18 cellular contexts compared by ENCODE assay signal in the genomic region with DNA sequence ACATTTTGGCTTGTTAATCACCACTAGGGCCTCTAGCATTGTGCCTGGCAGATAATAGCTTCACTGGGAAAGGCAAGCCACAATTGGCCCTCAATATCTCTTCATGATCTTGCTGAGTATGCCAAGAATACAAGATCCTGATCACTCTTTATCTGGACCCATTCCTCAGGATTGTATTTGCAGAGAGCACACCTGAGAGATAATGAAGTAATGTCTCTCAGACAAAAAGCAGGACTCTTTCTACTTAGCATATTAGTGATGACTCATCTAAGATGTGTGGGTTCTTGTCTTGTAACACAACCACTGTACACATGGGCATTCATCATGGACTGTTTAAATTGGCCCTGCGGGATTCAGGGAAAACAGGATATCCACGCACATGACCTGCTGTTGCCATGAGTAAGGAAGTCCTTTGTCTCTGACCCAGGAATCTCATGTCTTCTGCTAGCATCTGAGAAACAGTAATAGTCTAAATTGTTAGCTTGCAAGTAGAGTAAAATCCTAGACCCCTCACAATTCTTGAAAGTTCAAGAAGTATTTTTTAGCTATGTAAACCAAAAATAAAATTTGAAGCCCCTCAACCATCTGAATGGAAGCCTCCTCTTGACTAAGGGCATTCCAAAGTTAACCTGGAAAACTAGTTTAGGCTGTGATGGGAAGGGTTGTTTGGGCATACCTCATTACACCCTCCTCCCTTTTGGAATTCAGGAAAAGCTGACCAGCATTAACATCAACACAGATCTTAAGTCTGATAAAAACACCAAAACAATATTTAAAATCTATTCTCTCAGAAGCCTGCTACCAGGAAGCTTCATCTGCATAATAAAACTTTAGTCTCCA. TPM values are rescaled to one million over a fixed set of nuclear protein-coding genes. Genes with fewer than 3 reads are reported as not detected.
A peak's percentile ranks its signal among the peaks of the same experiment; 100 is the strongest.
DNase-seq lines count a peak whose midpoint lies in the region; ATAC-seq and TF ChIP-seq lines count a peak whose summit lies in the region.
"Had no signal": no experiment of that assay in that cellular context is flagged by ENCODE, and none has a peak within 500 bp of the region (broad histone marks: within the 10 kb centered on the region; RNA-seq: fewer than 3 reads in every experiment).

No MANE protein-coding gene starts in this region.

- H4K8ac ChIP-seq in mesendoderm (ENCODE audit: low read depth, low read length), result no peak overlapping the region

- H2BK5ac ChIP-seq in mesendoderm (ENCODE audit: low read length), result no peak overlapping the region

- no peak overlapping the region for H2BK15ac ChIP-seq in mesendoderm (replicated peaks; ENCODE audit: low read depth)

- H3K56ac ChIP-seq in mesendoderm (ENCODE audit: low read length), result no peak overlapping the region

- no peaks in the 10 kb centered on the region for H3K36me3 ChIP-seq in mesendoderm (ENCODE audit: control insufficient read depth, insufficient read depth, low read length)
- H3K36me3 ChIP-seq: Peyer's patch had no signal

- intact Hi-C loops in left ventricle myocardium superior (cut with micrococcal nuclease), result no loop called here

- no peak overlapping the region for H3K4ac ChIP-seq in mesendoderm (ENCODE audit: low read depth, low read length)

- H2AK5ac ChIP-seq in mesendoderm (ENCODE audit: low read length), result no peak overlapping the region

- no peaks in the 10 kb centered on the region for H3K79me2 ChIP-seq in mesendoderm (ENCODE audit: control insufficient read depth, insufficient read depth, low read length)

- H3K27ac ChIP-seq in epithelial cell of prostate (no peak overlapping the region), mesendoderm (ENCODE audit: low read depth, low read length) (no peak overlapping the region)
- H3K27ac ChIP-seq: 22Rv1, Peyer's patch, SK-N-MC had no signal

- ATAC-seq in left ventricle myocardium superior, result no peak
- ATAC-seq in SK-N-SH treated with all-trans-retinoic acid at 6 μM for 48 hours, result no peak
- ATAC-seq: GM12878, Right ventricle myocardium inferior had no signal

- DNase-seq in DMS53 (lab: John Stamatoyannopoulos, UW) (peak; percentile 23), DMS53 treated with DMSO at 0.1 percent for 48 hours (lab: John Stamatoyannopoulos, UW; ENCODE audit: unreplicated experiment) (no peak), SK-MEL-5 (ENCODE audit: low read depth, low spot score) (peak; percentile 27), epithelial cell of prostate (ENCODE audit: low read depth, low spot score) (peak; percentile 41), mesendoderm (peak; percentile 36), left ventricle myocardium superior (no peak), SIG-M5 (lab: John Stamatoyannopoulos, UW) (no peak)
- DNase-seq: EL; NCI-H1694 treated with DMSO at 0.1 percent for 48 hours; NCI-H510A; NCI-H748 treated with DMSO at 0.1 percent for 48 hours; NK-92 treated with Interleukin-12 subunit alpha and Interleukin-12 subunit beta, amount 100 ng/mL, for 24 hours; Peyer's patch had no signal

- H3K4me3 ChIP-seq in mesendoderm (ENCODE audit: low read length), result no peak overlapping the region
- H3K4me3 ChIP-seq: GM12878, Peyer's patch, SK-N-MC had no signal

- no peak overlapping the region for H3K23ac ChIP-seq in mesendoderm (ENCODE audit: low read length)

- H3K4me1 ChIP-seq in mesendoderm (ENCODE audit: control insufficient read depth, low read depth, low read length), result no peaks in the 10 kb centered on the region
- H3K4me1 ChIP-seq: Peyer's patch had no signal

- H2BK120ac ChIP-seq in mesendoderm (ENCODE audit: low read depth, low read length), result no peak overlapping the region

- H3K18ac ChIP-seq in mesendoderm (ENCODE audit: low read length), result no peak overlapping the region

- no peak overlapping the region for H3K9ac ChIP-seq in mesendoderm (ENCODE audit: low read length)

- no peaks in the 10 kb centered on the region for H3K27me3 ChIP-seq in mesendoderm (ENCODE audit: insufficient read depth, low read length, poor library complexity)
- H3K27me3 ChIP-seq: Peyer's patch had no signal

- no peaks in the 10 kb centered on the region for H3K79me1 ChIP-seq in mesendoderm (ENCODE audit: low read length)

- WGBS in mesendoderm (ENCODE audit: extremely low coverage, insufficient coverage, low lambda C conversion rate), result no CpG with 5 or more reads among the region's 2 CpGs

- H3K4me2 ChIP-seq in mesendoderm (ENCODE audit: low read length), result no peak overlapping the region

- no peak overlapping the region for H4K5ac ChIP-seq in mesendoderm (ENCODE audit: low read length)

- in situ Hi-C loops in SK-MEL-5 (cut with HindIII; ENCODE audit: low pct_unique_long_range_greater_than_20kb, low sequenced_read_pairs), result no loop called here

TF ChIP-seq in SK-N-SH treated with all-trans-retinoic acid at 6 μM for 48 hours, 23 proteins besides CTCF, POLR2A, EP300 and RAD21:
- TF ChIP-seq, protein P1, sequence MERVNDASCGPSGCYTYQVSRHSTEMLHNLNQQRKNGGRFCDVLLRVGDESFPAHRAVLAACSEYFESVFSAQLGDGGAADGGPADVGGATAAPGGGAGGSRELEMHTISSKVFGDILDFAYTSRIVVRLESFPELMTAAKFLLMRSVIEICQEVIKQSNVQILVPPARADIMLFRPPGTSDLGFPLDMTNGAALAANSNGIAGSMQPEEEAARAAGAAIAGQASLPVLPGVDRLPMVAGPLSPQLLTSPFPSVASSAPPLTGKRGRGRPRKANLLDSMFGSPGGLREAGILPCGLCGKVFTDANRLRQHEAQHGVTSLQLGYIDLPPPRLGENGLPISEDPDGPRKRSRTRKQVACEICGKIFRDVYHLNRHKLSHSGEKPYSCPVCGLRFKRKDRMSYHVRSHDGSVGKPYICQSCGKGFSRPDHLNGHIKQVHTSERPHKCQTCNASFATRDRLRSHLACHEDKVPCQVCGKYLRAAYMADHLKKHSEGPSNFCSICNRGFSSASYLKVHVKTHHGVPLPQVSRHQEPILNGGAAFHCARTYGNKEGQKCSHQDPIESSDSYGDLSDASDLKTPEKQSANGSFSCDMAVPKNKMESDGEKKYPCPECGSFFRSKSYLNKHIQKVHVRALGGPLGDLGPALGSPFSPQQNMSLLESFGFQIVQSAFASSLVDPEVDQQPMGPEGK (CRISPR knock-in tag; IDR thresholded peaks at IDR 0.05; ENCODE audit: borderline replicate concordance), result no peak
- no peak for TF ChIP-seq TOX (CRISPR knock-in tag; IDR thresholded peaks at IDR 0.05; ENCODE audit: borderline replicate concordance)
- no peak for TF ChIP-seq TCF4 (CRISPR knock-in tag; IDR thresholded peaks at IDR 0.05; ENCODE audit: borderline replicate concordance)
- TF ChIP-seq GLIS3 (CRISPR knock-in tag; IDR thresholded peaks at IDR 0.05), result no peak
- TF ChIP-seq CSDC2 (CRISPR knock-in tag; IDR thresholded peaks at IDR 0.05), result no peak
- TF ChIP-seq OSR1 (CRISPR knock-in tag; IDR thresholded peaks at IDR 0.05), result no peak
- TF ChIP-seq RARB (CRISPR knock-in tag; IDR thresholded peaks at IDR 0.05), result no peak
- TF ChIP-seq ZFP30 (CRISPR knock-in tag; IDR thresholded peaks at IDR 0.05), result no peak
- no peak for TF ChIP-seq PPARA (CRISPR knock-in tag; IDR thresholded peaks at IDR 0.05; ENCODE audit: borderline replicate concordance)
- no peak for TF ChIP-seq ESRRG (CRISPR knock-in tag; IDR thresholded peaks at IDR 0.05)
- TF ChIP-seq, protein P2, sequence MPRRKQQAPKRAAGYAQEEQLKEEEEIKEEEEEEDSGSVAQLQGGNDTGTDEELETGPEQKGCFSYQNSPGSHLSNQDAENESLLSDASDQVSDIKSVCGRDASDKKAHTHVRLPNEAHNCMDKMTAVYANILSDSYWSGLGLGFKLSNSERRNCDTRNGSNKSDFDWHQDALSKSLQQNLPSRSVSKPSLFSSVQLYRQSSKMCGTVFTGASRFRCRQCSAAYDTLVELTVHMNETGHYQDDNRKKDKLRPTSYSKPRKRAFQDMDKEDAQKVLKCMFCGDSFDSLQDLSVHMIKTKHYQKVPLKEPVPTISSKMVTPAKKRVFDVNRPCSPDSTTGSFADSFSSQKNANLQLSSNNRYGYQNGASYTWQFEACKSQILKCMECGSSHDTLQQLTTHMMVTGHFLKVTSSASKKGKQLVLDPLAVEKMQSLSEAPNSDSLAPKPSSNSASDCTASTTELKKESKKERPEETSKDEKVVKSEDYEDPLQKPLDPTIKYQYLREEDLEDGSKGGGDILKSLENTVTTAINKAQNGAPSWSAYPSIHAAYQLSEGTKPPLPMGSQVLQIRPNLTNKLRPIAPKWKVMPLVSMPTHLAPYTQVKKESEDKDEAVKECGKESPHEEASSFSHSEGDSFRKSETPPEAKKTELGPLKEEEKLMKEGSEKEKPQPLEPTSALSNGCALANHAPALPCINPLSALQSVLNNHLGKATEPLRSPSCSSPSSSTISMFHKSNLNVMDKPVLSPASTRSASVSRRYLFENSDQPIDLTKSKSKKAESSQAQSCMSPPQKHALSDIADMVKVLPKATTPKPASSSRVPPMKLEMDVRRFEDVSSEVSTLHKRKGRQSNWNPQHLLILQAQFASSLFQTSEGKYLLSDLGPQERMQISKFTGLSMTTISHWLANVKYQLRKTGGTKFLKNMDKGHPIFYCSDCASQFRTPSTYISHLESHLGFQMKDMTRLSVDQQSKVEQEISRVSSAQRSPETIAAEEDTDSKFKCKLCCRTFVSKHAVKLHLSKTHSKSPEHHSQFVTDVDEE (CRISPR knock-in tag; IDR thresholded peaks at IDR 0.05), result no peak
- TF ChIP-seq ZNF565 (CRISPR knock-in tag; conservative IDR thresholded peaks at IDR 0.05; ENCODE audit: low read depth), result no peak
- no peak for TF ChIP-seq SNAI2 (CRISPR knock-in tag; IDR thresholded peaks at IDR 0.05)
- no peak for TF ChIP-seq ZNF70 (CRISPR knock-in tag; IDR thresholded peaks at IDR 0.05)
- no peak for TF ChIP-seq BACH2 (CRISPR knock-in tag; IDR thresholded peaks at IDR 0.05; ENCODE audit: borderline replicate concordance)
- TF ChIP-seq ZNF8 (CRISPR knock-in tag; IDR thresholded peaks at IDR 0.05), result no peak
- TF ChIP-seq ZC3H10 (CRISPR knock-in tag; IDR thresholded peaks at IDR 0.05), result no peak

RNA-seq across cellular contexts. Expression of a gene that starts 28.0 kb away (rescaled TPM):
- total RNA-seq in SK-MEL-5 (2014; rRNA removed; shearing (Covaris generic)), result 10.1 and 11.3 TPM in 2 replicates
- 13.9 and 16.2 TPM in 2 replicates for polyA plus RNA-seq in SK-MEL-5 (2015; cell fraction: cytosol; rRNA removed)
- polyA plus RNA-seq in SK-MEL-5 (2015; cell fraction: nucleus; rRNA removed), result 12.7 and 13.2 TPM in 2 replicates
- 10.4 TPM for polyA plus RNA-seq in mesendoderm (2013, experiment 1 of 2)
- 11.0 TPM for polyA plus RNA-seq in mesendoderm (2013, experiment 2 of 2)
- 19.6 TPM for total RNA-seq in left ventricle myocardium superior

Comparison
In these comparisons a context has a peak if more than half of its experiments do, and no peak if none do; other contexts are left out.
1. DNase-seq: peak in DMS53 (single experiment), SK-MEL-5 (single experiment), epithelial cell of prostate (single experiment) and mesendoderm (single experiment); none in DMS53 treated with DMSO at 0.1 percent for 48 hours (single experiment), left ventricle myocardium superior (single experiment) and SIG-M5 (single experiment).